In genomic region chr21:41024341-41025056, GRCh38 we compare ENCODE assay signal across 1 cellular context.
TF ChIP-seq lines count a peak whose summit lies in the region.

No MANE protein-coding gene starts in this region.

TF ChIP-seq in H1, 55 proteins besides CTCF, POLR2A, EP300 and RAD21 (continued from another document):
- TF ChIP-seq, protein P1, sequence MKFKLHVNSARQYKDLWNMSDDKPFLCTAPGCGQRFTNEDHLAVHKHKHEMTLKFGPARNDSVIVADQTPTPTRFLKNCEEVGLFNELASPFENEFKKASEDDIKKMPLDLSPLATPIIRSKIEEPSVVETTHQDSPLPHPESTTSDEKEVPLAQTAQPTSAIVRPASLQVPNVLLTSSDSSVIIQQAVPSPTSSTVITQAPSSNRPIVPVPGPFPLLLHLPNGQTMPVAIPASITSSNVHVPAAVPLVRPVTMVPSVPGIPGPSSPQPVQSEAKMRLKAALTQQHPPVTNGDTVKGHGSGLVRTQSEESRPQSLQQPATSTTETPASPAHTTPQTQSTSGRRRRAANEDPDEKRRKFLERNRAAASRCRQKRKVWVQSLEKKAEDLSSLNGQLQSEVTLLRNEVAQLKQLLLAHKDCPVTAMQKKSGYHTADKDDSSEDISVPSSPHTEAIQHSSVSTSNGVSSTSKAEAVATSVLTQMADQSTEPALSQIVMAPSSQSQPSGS (IDR thresholded peaks at IDR 0.05; ENCODE audit: low read length): no peak
- TF ChIP-seq RFX5 (IDR thresholded peaks at IDR 0.05; ENCODE audit: borderline replicate concordance, low read depth, low read length) (no peak), TAF7 (optimal IDR thresholded peaks at IDR 0.05; ENCODE audit: borderline replicate concordance, low read depth, low read length) (no peak), CHD2 (IDR thresholded peaks at IDR 0.05; ENCODE audit: low read length) (no peak), SUZ12 (IDR thresholded peaks at IDR 0.05; ENCODE audit: low read length) (no peak), TEAD4 (IDR thresholded peaks at IDR 0.05; ENCODE audit: low read depth, low read length) (no peak), BRCA1 (IDR thresholded peaks at IDR 0.05; ENCODE audit: low read depth, low read length) (no peak), CHD1 (IDR thresholded peaks at IDR 0.05; ENCODE audit: low read depth, low read length) (no peak), SIX5 (IDR thresholded peaks at IDR 0.05; ENCODE audit: low read depth, low read length) (no peak)
